8 cellular contexts compared by ENCODE assay signal in genomic region chrX:110472265-110472664, GRCh38.
"Had no signal": no experiment of that assay in that cellular context is flagged by ENCODE, and none has a peak within 500 bp of the region (broad histone marks: within the 10 kb centered on the region; RNA-seq: fewer than 3 reads in every experiment).

No MANE protein-coding gene starts in this region.

- DNase-seq: GM23248, GOT3, H7, HFFc6, KG1 had no signal

- H2AFZ ChIP-seq: GM23248 had no signal

- H3K27ac ChIP-seq: GM23248, HL-60 had no signal

- H3K9me3 ChIP-seq: HAP-1 had no signal

- H3K9ac ChIP-seq: GM23248 had no signal

- ATAC-seq: HCT116 had no signal

- H3K4me1 ChIP-seq: HAP-1 had no signal

- H3K36me3 ChIP-seq: HAP-1 had no signal

- H3K4me3 ChIP-seq: GM23248, HAP-1 had no signal
